9 cellular contexts compared by ENCODE assay signal in genomic region chr14:105364100-105364708, GRCh38. TPM values are rescaled to one million over a fixed set of nuclear protein-coding genes. Genes with fewer than 3 reads are reported as not detected.
A peak's percentile ranks its signal among the peaks of the same experiment; 100 is the strongest.
DNase-seq lines count a peak whose midpoint lies in the region; ATAC-seq and TF ChIP-seq lines count a peak whose summit lies in the region.
"Had no signal": no experiment of that assay in that cellular context is flagged by ENCODE, and none has a peak within 500 bp of the region (broad histone marks: within the 10 kb centered on the region; RNA-seq: fewer than 3 reads in every experiment).

No MANE protein-coding gene starts in this region.

- H3K27me3 ChIP-seq in right atrium auricular region (no peaks in the 10 kb centered on the region), thyroid gland (no peaks in the 10 kb centered on the region)

- H3K4me3 ChIP-seq in right atrium auricular region: peak overlapping the region in 1 of 2 donors; percentile 19
- no peak overlapping the region for H3K4me3 ChIP-seq in thyroid gland (replicated peaks in 1 of 3)

- TF ChIP-seq POLR2A in thyroid gland (IDR thresholded peaks at IDR 0.05): no peak

- H3K36me3 ChIP-seq in right atrium auricular region (peaks cover 26% of the 10 kb centered on the region), thyroid gland (peaks cover 0 to 7% of the 10 kb centered on the region in 2 donors)

- H3K9me3 ChIP-seq in right atrium auricular region (no peaks in the 10 kb centered on the region), thyroid gland (no peaks in the 10 kb centered on the region)

- 4 to 9% methylated on average over 10 to 45 of the region's 52 CpGs for WGBS in thyroid gland, 2 donors

- ATAC-seq in Right ventricle myocardium inferior (peak; percentile 49), left ventricle myocardium superior (peak; percentile 52), HG03095 (IDR thresholded peaks at IDR 0.05; ENCODE audit: unreplicated experiment) (no peak), GM18858 (IDR thresholded peaks at IDR 0.05; ENCODE audit: unreplicated experiment) (no peak)

- intact Hi-C loops in Right ventricle myocardium inferior (cut with DNase I) (no loop called here), left ventricle myocardium superior (cut with micrococcal nuclease) (no loop called here), thyroid gland (cut with DNase I) (no loop called here)

- no peak for TF ChIP-seq CTCF in right atrium auricular region (IDR thresholded peaks at IDR 0.05)
- no peak for TF ChIP-seq CTCF in thyroid gland (IDR thresholded peaks at IDR 0.05)

- H3K27ac ChIP-seq in right atrium auricular region: no peak overlapping the region
- H3K27ac ChIP-seq in thyroid gland: no peak overlapping the region
- H3K27ac ChIP-seq: skin epidermis had no signal

- H3K4me1 ChIP-seq in right atrium auricular region (no peaks in the 10 kb centered on the region), thyroid gland (no peaks in the 10 kb centered on the region)

- DNase-seq in Right ventricle myocardium inferior (ENCODE audit: missing footprints) (no peak), right atrium auricular region (ENCODE audit: low spot score) (no peak), activated T-cell treated with anti-CD3 and anti-CD28 coated beads for 24 hours (ENCODE audit: low read depth) (peak; percentile 24), left ventricle myocardium superior (peak; percentile 62), thyroid gland (peak; percentile 49 to 55), DMS79 (lab: John Stamatoyannopoulos, UW) (no peak)

RNA-seq across cellular contexts. Expression of gene TEX22, which starts 34.1 kb away (rescaled TPM):
- total RNA-seq in Right ventricle myocardium inferior (2.4 TPM), right atrium auricular region (under 1 TPM in 1 of 2 donors, not detected in 1; 0.16 TPM), left ventricle myocardium superior (1.6 TPM), thyroid gland (under 1 TPM in 3 of 4 donors, not detected in 1; 0.22 to 0.81 (median 0.33) TPM)

RNA-seq across cellular contexts. Expression of gene PACS2, which starts 49.7 kb away (rescaled TPM):
- total RNA-seq in Right ventricle myocardium inferior: 69.1 TPM
- 10 to 100 TPM; 55.0 to 59.7 TPM for total RNA-seq in right atrium auricular region
- 76.2 TPM for total RNA-seq in left ventricle myocardium superior
- total RNA-seq in thyroid gland: 10 to 100 TPM; 54.6 to 85.2 (median 72.1) TPM

RNA-seq across cellular contexts. Expression of gene MTA1, which starts 55.4 kb away (rescaled TPM):
- total RNA-seq in Right ventricle myocardium inferior (192 TPM), right atrium auricular region (10 to 100 TPM; 51.9 to 61.7 TPM), left ventricle myocardium superior (201 TPM), thyroid gland (100 to 1,000 TPM in 2 of 4 donors, 10 to 100 TPM in 2; 66.2 to 111 (median 90.0) TPM)

Comparison
In these comparisons a context has a peak if more than half of its experiments do, and no peak if none do; other contexts are left out.
1. DNase-seq: peak in activated T-cell treated with anti-CD3 and anti-CD28 coated beads for 24 hours (single experiment), left ventricle myocardium superior (single experiment) and thyroid gland (2 of 2); none in Right ventricle myocardium inferior (single experiment), right atrium auricular region (single experiment) and DMS79 (single experiment).
2. ATAC-seq: peak in Right ventricle myocardium inferior (single experiment) and left ventricle myocardium superior (single experiment); none in HG03095 (single experiment) and GM18858 (single experiment).